In genomic region chr20:22679197-22679596, GRCh38 we compare ENCODE assay signal across 27 cellular contexts.
"Had no signal": no experiment of that assay in that cellular context is flagged by ENCODE, and none has a peak within 500 bp of the region (broad histone marks: within the 10 kb centered on the region; RNA-seq: fewer than 3 reads in every experiment).

No MANE protein-coding gene starts in this region.

- H3K4me1 ChIP-seq: neural progenitor cell, parathyroid adenoma, sigmoid colon, suprapubic skin, uterus had no signal

- H3K4me3 ChIP-seq: heart right ventricle, hepatocyte, lung, neural progenitor cell, sigmoid colon, spleen, suprapubic skin, thoracic aorta, tibial nerve, uterus had no signal

- H3K27me3 Mint-ChIP-seq: naive B cell; stimulated activated naive CD8-positive, alpha-beta T cell treated with anti-CD3 and anti-CD28 coated beads, Interleukin-15, Interleukin-2, amounts not matched to agents 100 ng/mL and 50 ng/mL, for 24 hours had no signal

- H3K4me3 Mint-ChIP-seq: mesothelial cell of epicardium; natural killer cell; nephron progenitor cell; neural progenitor cell; stimulated activated effector memory CD8-positive, alpha-beta T cell treated with anti-CD3 and anti-CD28 coated beads, Interleukin-12 subunit alpha, Interleukin-12 subunit beta, amount 100 ng/mL, for 72 hours; stimulated activated naive CD8-positive, alpha-beta T cell treated with anti-CD3 and anti-CD28 coated beads, Interleukin-15, Interleukin-2, amounts not matched to agents 100 ng/mL and 50 ng/mL, for 24 hours; type B pancreatic cell had no signal

- H3K27me3 ChIP-seq: hepatocyte, neural progenitor cell, neutrophil, spleen, tibial nerve, uterus had no signal

- H3K9me3 ChIP-seq: neutrophil, suprapubic skin, thoracic aorta, uterus had no signal

- DNase-seq: heart right ventricle; islet precursor cell; left ventricle myocardium superior; mesendoderm; naive B cell; natural killer cell; nephron progenitor cell; occipital lobe; right cardiac atrium; sigmoid colon; small intestine; spleen; stimulated activated CD4-positive, alpha-beta T cell treated with anti-CD3 and anti-CD28 coated beads, Interleukin-4, amount 100 ng/mL, for 24 hours; stimulated activated naive CD4-positive, alpha-beta T cell; uterus had no signal

- H3K9me3 Mint-ChIP-seq: mesothelial cell of epicardium; natural killer cell; nephron progenitor cell; stimulated activated naive CD8-positive, alpha-beta T cell treated with anti-CD3 and anti-CD28 coated beads, Interleukin-15, Interleukin-2, amounts not matched to agents 100 ng/mL and 50 ng/mL, for 24 hours; type B pancreatic cell had no signal

- H3K36me3 Mint-ChIP-seq: mesothelial cell of epicardium; natural killer cell; neural progenitor cell; stimulated activated effector memory CD8-positive, alpha-beta T cell treated with anti-CD3 and anti-CD28 coated beads, Interleukin-12 subunit alpha, Interleukin-12 subunit beta, amount 100 ng/mL, for 72 hours; type B pancreatic cell had no signal

- H3K27ac Mint-ChIP-seq: mesothelial cell of epicardium; naive B cell; natural killer cell; nephron progenitor cell; neural progenitor cell; stimulated activated effector memory CD8-positive, alpha-beta T cell treated with anti-CD3 and anti-CD28 coated beads, Interleukin-12 subunit alpha, Interleukin-12 subunit beta, amount 100 ng/mL, for 72 hours; stimulated activated naive CD8-positive, alpha-beta T cell treated with anti-CD3 and anti-CD28 coated beads, Interleukin-15, Interleukin-2, amounts not matched to agents 100 ng/mL and 50 ng/mL, for 24 hours; type B pancreatic cell had no signal

- H3K36me3 ChIP-seq: heart right ventricle, neural progenitor cell, neutrophil, sigmoid colon, spleen, suprapubic skin, thoracic aorta, tibial nerve, uterus had no signal

- H3K27ac ChIP-seq: heart right ventricle, neural progenitor cell, neutrophil, parathyroid adenoma, sigmoid colon, spleen, suprapubic skin, thoracic aorta, tibial nerve, uterus had no signal

- H3K4me1 Mint-ChIP-seq: mesothelial cell of epicardium; natural killer cell; nephron progenitor cell; neural progenitor cell; stimulated activated effector memory CD8-positive, alpha-beta T cell treated with anti-CD3 and anti-CD28 coated beads, Interleukin-12 subunit alpha, Interleukin-12 subunit beta, amount 100 ng/mL, for 72 hours had no signal
